ENCODE assay signal across 19 cellular contexts in genomic region chr5:55511010-55511409, GRCh38.
"Had no signal": no experiment of that assay in that cellular context is flagged by ENCODE, and none has a peak within 500 bp of the region (broad histone marks: within the 10 kb centered on the region; RNA-seq: fewer than 3 reads in every experiment).

No MANE protein-coding gene starts in this region.

- DNase-seq: effector memory CD8-positive, alpha-beta T cell; glutamatergic neuron; immature natural killer cell; left ventricle myocardium superior; mesendoderm; naive thymus-derived CD4-positive, alpha-beta T cell; stimulated activated CD4-positive, alpha-beta T cell treated with anti-CD3 and anti-CD28 coated beads, Interleukin-2, amount 100 ng/mL, for 48 hours; stimulated activated naive CD4-positive, alpha-beta T cell treated with Interleukin-2 at 50 U/mL for 16 hours; upper lobe of right lung had no signal

- H3K27me3 ChIP-seq: esophagus muscularis mucosa, gastroesophageal sphincter, right atrium auricular region, suprapubic skin, thyroid gland, upper lobe of right lung, vagina had no signal

- H3K36me3 ChIP-seq: esophagus muscularis mucosa, gastroesophageal sphincter, neutrophil, right atrium auricular region, suprapubic skin, thyroid gland, upper lobe of right lung, vagina had no signal

- H3K27ac ChIP-seq: epithelial cell of prostate, esophagus muscularis mucosa, gastroesophageal sphincter, neutrophil, suprapubic skin, thyroid gland, upper lobe of right lung, vagina had no signal

- FAIRE-seq: keratinocyte had no signal

- H3K4me3 ChIP-seq: esophagus muscularis mucosa, gastroesophageal sphincter, right atrium auricular region, smooth muscle cell, suprapubic skin, thyroid gland, upper lobe of right lung, vagina had no signal

- H3K9me3 ChIP-seq: esophagus muscularis mucosa, gastroesophageal sphincter, neutrophil, right atrium auricular region, suprapubic skin, thyroid gland, upper lobe of right lung, vagina had no signal

- ATAC-seq: effector memory CD8-positive, alpha-beta T cell; gastroesophageal sphincter; naive thymus-derived CD4-positive, alpha-beta T cell had no signal
